Comparison of ENCODE assay signal across 10 cellular contexts in genomic region chr1:7379445-7379971, GRCh38.
DNase-seq lines count a peak whose midpoint lies in the region; ATAC-seq and TF ChIP-seq lines count a peak whose summit lies in the region.
"Had no signal": no experiment of that assay in that cellular context is flagged by ENCODE, and none has a peak within 500 bp of the region (broad histone marks: within the 10 kb centered on the region; RNA-seq: fewer than 3 reads in every experiment).

No MANE protein-coding gene starts in this region.

- no peaks in the 10 kb centered on the region for H3K9me3 Mint-ChIP-seq in endothelial cell (ENCODE audit: unreplicated experiment)
- no peaks in the 10 kb centered on the region for H3K9me3 Mint-ChIP-seq in neural progenitor cell
- H3K9me3 Mint-ChIP-seq in activated naive CD4-positive, alpha-beta T cell treated with anti-CD3 and anti-CD28 coated beads, Interleukin-2, amount 50 U/mL, for 72 hours: no peaks in the 10 kb centered on the region

- peaks cover 14% of the 10 kb centered on the region for H3K4me1 Mint-ChIP-seq in endothelial cell (ENCODE audit: unreplicated experiment)
- peaks cover 43% of the 10 kb centered on the region for H3K4me1 Mint-ChIP-seq in neural progenitor cell

- H3K4me1 ChIP-seq in neural progenitor cell (peaks cover 27% of the 10 kb centered on the region), body of pancreas (no peaks in the 10 kb centered on the region)

- H3F3A ChIP-seq in neural progenitor cell (ENCODE audit: low read depth): peaks cover 15% of the 10 kb centered on the region

- no peak for TF ChIP-seq CTCF in endothelial cell (IDR thresholded peaks at IDR 0.05; ENCODE audit: unreplicated experiment)
- no peak for TF ChIP-seq CTCF in neural progenitor cell (IDR thresholded peaks at IDR 0.05)
- no peak for TF ChIP-seq CTCF in GM10266 (IDR thresholded peaks at IDR 0.05; ENCODE audit: control insufficient read depth, insufficient read depth, low read depth, missing control alignments)
- no peak for TF ChIP-seq CTCF in body of pancreas (IDR thresholded peaks at IDR 0.05)

- H2AFZ ChIP-seq in neural progenitor cell (replicated peaks): peak overlapping the region; percentile 47

- no peak for TF ChIP-seq POLR2A in body of pancreas (IDR thresholded peaks at IDR 0.05)

- H3K4me3 ChIP-seq in neural progenitor cell (peak overlapping the region; percentile 29), body of pancreas (no peak overlapping the region)

- ATAC-seq in activated naive CD4-positive, alpha-beta T cell treated with anti-CD3 and anti-CD28 coated beads, Interleukin-2, amount 50 U/mL, for 72 hours: no peak
- ATAC-seq in body of pancreas (no peak), GM18520 (IDR thresholded peaks at IDR 0.05; ENCODE audit: unreplicated experiment) (no peak)

- H3K4me3 Mint-ChIP-seq in endothelial cell (ENCODE audit: unreplicated experiment): peak overlapping the region; percentile 3
- peak overlapping the region; percentile 79 for H3K4me3 Mint-ChIP-seq in neural progenitor cell

- DNase-seq in DMS53 (lab: John Stamatoyannopoulos, UW) (peak; percentile 59), NCI-H2227 (lab: John Stamatoyannopoulos, UW; ENCODE audit: unreplicated experiment) (peak; percentile 29), endothelial cell (ENCODE audit: low spot score) (peak; percentile 51), neural progenitor cell (ENCODE audit: low spot score) (peak; percentile 80), GM10266 (ENCODE audit: extremely low spot score) (no peak), body of pancreas (no peak)
- DNase-seq in activated naive CD4-positive, alpha-beta T cell treated with anti-CD3 and anti-CD28 coated beads, Interleukin-2, amount 50 U/mL, for 72 hours (ENCODE audit: low spot score in 2 of 2): no peak
- DNase-seq: central memory CD4-positive, alpha-beta T cell; stimulated activated CD4-positive, alpha-beta T cell treated with anti-CD3 and anti-CD28 coated beads, Interleukin-4, amount 100 ng/mL, for 4 hours had no signal

- H3K27me3 ChIP-seq in neural progenitor cell (no peaks in the 10 kb centered on the region), body of pancreas (no peaks in the 10 kb centered on the region)

- no peaks in the 10 kb centered on the region for H3K79me2 ChIP-seq in neural progenitor cell (ENCODE audit: low read depth)

- peaks cover 7% of the 10 kb centered on the region for H4K20me1 ChIP-seq in neural progenitor cell (ENCODE audit: low read depth)

- H3K36me3 Mint-ChIP-seq in endothelial cell (ENCODE audit: low read depth, unreplicated experiment) (peaks cover 5% of the 10 kb centered on the region), neural progenitor cell (no peaks in the 10 kb centered on the region)
- no peaks in the 10 kb centered on the region for H3K36me3 Mint-ChIP-seq in activated naive CD4-positive, alpha-beta T cell treated with anti-CD3 and anti-CD28 coated beads, Interleukin-2, amount 50 U/mL, for 72 hours

- peak overlapping the region; percentile 69 for H3K4me2 ChIP-seq in neural progenitor cell

- peaks cover 4% of the 10 kb centered on the region for H3K27me3 Mint-ChIP-seq in endothelial cell (ENCODE audit: unreplicated experiment)
- H3K27me3 Mint-ChIP-seq in neural progenitor cell (ENCODE audit: insufficient read depth, low read depth): peaks cover 5% of the 10 kb centered on the region

- intact Hi-C loops in body of pancreas (cut with DNase I): no loop called here

- H3K9me3 ChIP-seq in neural progenitor cell (ENCODE audit: low read depth): no peaks in the 10 kb centered on the region
- H3K9me3 ChIP-seq in body of pancreas: peaks cover 0 to 5% (median 0%) of the 10 kb centered on the region in 3 donors

- WGBS in body of pancreas, 2 donors: 52 to 53% methylated on average over 18 of the region's 18 CpGs

- H3K9ac ChIP-seq in neural progenitor cell: no peak overlapping the region

- H3K27ac Mint-ChIP-seq in endothelial cell (ENCODE audit: unreplicated experiment) (peak overlapping the region; percentile 98), neural progenitor cell (peak overlapping the region; percentile 99)
- H3K27ac Mint-ChIP-seq in activated naive CD4-positive, alpha-beta T cell treated with anti-CD3 and anti-CD28 coated beads, Interleukin-2, amount 50 U/mL, for 72 hours: no peak overlapping the region

- H3K36me3 ChIP-seq in neural progenitor cell (no peaks in the 10 kb centered on the region), body of pancreas (replicated peaks in 1 of 2; ENCODE audit: insufficient read depth in 1 of 2, low read depth in 2 of 2) (no peaks in the 10 kb centered on the region)

- H3K27ac ChIP-seq in neural progenitor cell (no peak overlapping the region), body of pancreas (no peak overlapping the region)

Comparison
In these comparisons a context has a peak if more than half of its experiments do, and no peak if none do; other contexts are left out.
1. DNase-seq: peak in DMS53 (single experiment), NCI-H2227 (single experiment), endothelial cell (single experiment) and neural progenitor cell (single experiment); none in activated naive CD4-positive, alpha-beta T cell treated with anti-CD3 and anti-CD28 coated beads, Interleukin-2, amount 50 U/mL, for 72 hours (0 of 2), GM10266 (single experiment) and body of pancreas (0 of 4).
2. H3K27ac Mint-ChIP-seq: peak in endothelial cell (single experiment) and neural progenitor cell (single experiment); none in activated naive CD4-positive, alpha-beta T cell treated with anti-CD3 and anti-CD28 coated beads, Interleukin-2, amount 50 U/mL, for 72 hours (0 of 2).